22 cellular contexts compared by ENCODE assay signal in genomic region chr1:96764469-96764868, GRCh38.
"Had no signal": no experiment of that assay in that cellular context is flagged by ENCODE, and none has a peak within 500 bp of the region (broad histone marks: within the 10 kb centered on the region; RNA-seq: fewer than 3 reads in every experiment).

No MANE protein-coding gene starts in this region.

- H3K27me3 Mint-ChIP-seq: central memory CD8-positive, alpha-beta T cell; naive thymus-derived CD4-positive, alpha-beta T cell had no signal

- H3K4me3 Mint-ChIP-seq: central memory CD8-positive, alpha-beta T cell; immature natural killer cell; naive thymus-derived CD4-positive, alpha-beta T cell; neural crest cell; WTC11 had no signal

- H3K27ac ChIP-seq: breast epithelium, coronary artery, hepatocyte, left lung, upper lobe of left lung had no signal

- H3K4me1 ChIP-seq: breast epithelium, left lung, upper lobe of left lung had no signal

- DNase-seq: activated gamma-delta T cell treated with Interleukin-2 at 50 U/mL for 16 hours; activated T-cell treated with anti-CD3 and anti-CD28 coated beads, Interleukin-2, amount 50 U/mL, for 1 hour; foreskin melanocyte; immature natural killer cell; kidney glomerular epithelial cell; left lung; naive thymus-derived CD4-positive, alpha-beta T cell; occipital lobe; sigmoid colon; stimulated activated CD4-positive, alpha-beta T cell treated with anti-CD3 and anti-CD28 coated beads, Interleukin-2, amount 100 ng/mL, for 48 hours; stimulated activated naive CD4-positive, alpha-beta T cell treated with Interleukin-2 at 50 U/mL for 16 hours; T-helper 1 cell; T-helper 9 cell; upper lobe of left lung had no signal

- H3K36me3 ChIP-seq: breast epithelium, left lung, sigmoid colon, upper lobe of left lung had no signal

- H3K27ac Mint-ChIP-seq: activated naive CD4-positive, alpha-beta T cell treated with anti-CD3 and anti-CD28 coated beads, Interleukin-2, amount 50 U/mL, for 72 hours; immature natural killer cell; WTC11 had no signal

- H3K4me1 Mint-ChIP-seq: central memory CD8-positive, alpha-beta T cell; neural crest cell had no signal

- H3K9me3 ChIP-seq: breast epithelium, sigmoid colon, upper lobe of left lung had no signal

- H3K4me3 ChIP-seq: breast epithelium, coronary artery, hepatocyte, left lung, lung, sigmoid colon, upper lobe of left lung had no signal

- ATAC-seq: activated naive CD4-positive, alpha-beta T cell treated with anti-CD3 and anti-CD28 coated beads, Interleukin-2, amount 50 U/mL, for 72 hours; left lung; naive thymus-derived CD4-positive, alpha-beta T cell; WTC11 had no signal

- H3K27me3 ChIP-seq: breast epithelium, hepatocyte, left lung, sigmoid colon, upper lobe of left lung had no signal
